ENCODE assay signal across 1 cellular context in genomic region chr22:30612789-30613188, GRCh38.
TF ChIP-seq lines count a peak whose summit lies in the region.

No MANE protein-coding gene starts in this region.

TF ChIP-seq in HepG2, 621 proteins besides CTCF, POLR2A, EP300 and RAD21:
- TF ChIP-seq SIX4 (CRISPR knock-in tag; IDR thresholded peaks at IDR 0.05) (no peak), HDAC1 (CRISPR knock-in tag; IDR thresholded peaks at IDR 0.05) (no peak), KDM3A (CRISPR knock-in tag; IDR thresholded peaks at IDR 0.05; ENCODE audit: low read depth) (no peak), LCORL (IDR thresholded peaks at IDR 0.05) (no peak), LCORL (CRISPR knock-in tag; IDR thresholded peaks at IDR 0.05) (no peak), ZNF329 (CRISPR knock-in tag; IDR thresholded peaks at IDR 0.05; ENCODE audit: low read depth) (no peak), BORCS8-MEF2B (CRISPR knock-in tag; IDR thresholded peaks at IDR 0.05) (no peak), YY1 (IDR thresholded peaks at IDR 0.05; ENCODE audit: insufficient read depth, insufficient replicate concordance, low read depth, low read length) (no peak), ZBTB40 (IDR thresholded peaks at IDR 0.05) (no peak), ZBTB40 (CRISPR knock-in tag; IDR thresholded peaks at IDR 0.05) (no peak), THAP8 (CRISPR knock-in tag; IDR thresholded peaks at IDR 0.05; ENCODE audit: borderline replicate concordance) (no peak), ZNF547 (CRISPR knock-in tag; IDR thresholded peaks at IDR 0.05) (no peak)
